ENCODE assay signal across 25 cellular contexts in the genomic region with DNA sequence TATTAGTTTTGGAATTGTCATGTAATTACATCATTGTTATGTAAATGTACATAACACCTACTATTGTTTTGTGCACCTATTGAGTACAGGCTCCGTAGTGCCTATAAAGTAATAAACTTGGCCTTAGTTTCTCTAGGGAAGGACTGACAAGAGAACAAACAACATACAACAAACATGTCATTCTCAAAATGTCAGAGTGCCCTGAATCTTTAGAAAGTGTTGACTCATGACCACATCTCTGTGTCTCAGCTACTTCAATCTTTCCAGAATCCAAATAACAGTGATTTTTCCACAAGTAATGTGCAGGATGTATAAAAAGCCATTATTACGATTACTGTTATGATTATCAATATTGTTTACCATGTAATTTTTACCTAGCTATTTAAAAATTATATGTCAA. TPM values are rescaled to one million over a fixed set of nuclear protein-coding genes. Genes with fewer than 3 reads are reported as not detected.
DNase-seq lines count a peak whose midpoint lies in the region; ATAC-seq, FAIRE-seq and TF ChIP-seq lines count a peak whose summit lies in the region.
"Had no signal": no experiment of that assay in that cellular context is flagged by ENCODE, and none has a peak within 500 bp of the region (broad histone marks: within the 10 kb centered on the region; RNA-seq: fewer than 3 reads in every experiment).

No MANE protein-coding gene starts in this region.

- no peaks in the 10 kb centered on the region for H3K27me3 Mint-ChIP-seq in stimulated activated naive CD8-positive, alpha-beta T cell treated with anti-CD3 and anti-CD28 coated beads, Interleukin-15, amount 100 ng/mL, for 72 hours
- H3K27me3 Mint-ChIP-seq: IgD-negative memory B cell had no signal

- no peak for TF ChIP-seq CTCF in smooth muscle cell (IDR thresholded peaks at IDR 0.05; ENCODE audit: borderline replicate concordance, insufficient read depth, poor library complexity, severe bottlenecking)

- peak; percentile 62 for FAIRE-seq in endometrium (lab: Jason Lieb, UNC)
- FAIRE-seq: D721Med, RCC 7860 had no signal

- no peaks in the 10 kb centered on the region for H3K79me2 ChIP-seq in smooth muscle cell (ENCODE audit: low read depth)

- H2AFZ ChIP-seq in smooth muscle cell (ENCODE audit: low read depth), result no peak overlapping the region

- 78% methylated on average over 2 of the region's 2 CpGs for WGBS in smooth muscle cell (ENCODE audit: low lambda C conversion rate)

- H3K4me1 Mint-ChIP-seq in stimulated activated naive CD8-positive, alpha-beta T cell treated with anti-CD3 and anti-CD28 coated beads, Interleukin-15, amount 100 ng/mL, for 72 hours, result no peaks in the 10 kb centered on the region
- H3K4me1 Mint-ChIP-seq: B cell, CD14-positive monocyte, IgD-negative memory B cell had no signal

- H3K27ac ChIP-seq in smooth muscle cell (ENCODE audit: low read depth), result peak overlapping the region; percentile 11
- H3K27ac ChIP-seq: A549 had no signal

- DNase-seq in M059J (ENCODE audit: low read depth), result peak; percentile 47
- DNase-seq in RPMI7951 (ENCODE audit: low read depth), result peak; percentile 33
- DNase-seq in smooth muscle cell (lab: John Stamatoyannopoulos, UW; ENCODE audit: unreplicated experiment), result no peak
- no peak for DNase-seq in DMS79 treated with DMSO at 0.1 percent for 48 hours (lab: John Stamatoyannopoulos, UW)
- DNase-seq in stimulated activated naive CD8-positive, alpha-beta T cell treated with anti-CD3 and anti-CD28 coated beads, Interleukin-15, amount 100 ng/mL, for 72 hours, result no peak
- DNase-seq: NCI-H1092; NCI-H1436; NCI-H2029; NCI-H2227 treated with DMSO at 0.1 percent for 48 hours; NCI-H510A; NCI-H774; NK-92 treated with Interleukin-12 subunit alpha and Interleukin-12 subunit beta, amount 100 ng/mL, for 24 hours; Right ventricle myocardium superior; SW 1271 had no signal

- H3K27me3 ChIP-seq in smooth muscle cell (ENCODE audit: low read depth), result no peaks in the 10 kb centered on the region
- H3K27me3 ChIP-seq: MG63 had no signal

- no peaks in the 10 kb centered on the region for H3F3A ChIP-seq in smooth muscle cell (ENCODE audit: low read depth)

- H3K27ac Mint-ChIP-seq in stimulated activated naive CD8-positive, alpha-beta T cell treated with anti-CD3 and anti-CD28 coated beads, Interleukin-15, amount 100 ng/mL, for 72 hours, result no peak overlapping the region
- H3K27ac Mint-ChIP-seq: B cell, CD14-positive monocyte, IgD-negative memory B cell had no signal

- H3K9me3 ChIP-seq in smooth muscle cell (replicated peaks; ENCODE audit: low read depth), result no peaks in the 10 kb centered on the region
- H3K9me3 ChIP-seq: A549, MG63 had no signal

- H3K4me2 ChIP-seq in smooth muscle cell, result peak overlapping the region; percentile 19
- H3K4me2 ChIP-seq: A549 had no signal

- H3K36me3 ChIP-seq in smooth muscle cell (ENCODE audit: low read depth), result no peaks in the 10 kb centered on the region
- H3K36me3 ChIP-seq: MG63 had no signal

- ATAC-seq in GM18909 (IDR thresholded peaks at IDR 0.05; ENCODE audit: poor library complexity, unreplicated experiment), result no peak
- no peak for ATAC-seq in stimulated activated naive CD8-positive, alpha-beta T cell treated with anti-CD3 and anti-CD28 coated beads, Interleukin-15, amount 100 ng/mL, for 72 hours
- ATAC-seq: A549 had no signal

- no peak overlapping the region for H3K4me3 ChIP-seq in smooth muscle cell
- H3K4me3 ChIP-seq: A549, MG63 had no signal

- H3K4me3 Mint-ChIP-seq in stimulated activated naive CD8-positive, alpha-beta T cell treated with anti-CD3 and anti-CD28 coated beads, Interleukin-15, amount 100 ng/mL, for 72 hours, result no peak overlapping the region
- H3K4me3 Mint-ChIP-seq: B cell, IgD-negative memory B cell had no signal

- no peak overlapping the region for H3K9ac ChIP-seq in smooth muscle cell (ENCODE audit: low read depth)

- no peaks in the 10 kb centered on the region for H3K4me1 ChIP-seq in smooth muscle cell (ENCODE audit: low read depth)
- H3K4me1 ChIP-seq: A549 had no signal

- H3K9me3 Mint-ChIP-seq in stimulated activated naive CD8-positive, alpha-beta T cell treated with anti-CD3 and anti-CD28 coated beads, Interleukin-15, amount 100 ng/mL, for 72 hours, result no peaks in the 10 kb centered on the region

- H4K20me1 ChIP-seq in smooth muscle cell (ENCODE audit: low read depth), result no peaks in the 10 kb centered on the region

RNA-seq across cellular contexts. Expression of gene LAMP5, which starts 17.2 kb away (rescaled TPM):
- total RNA-seq in M059J (2014; rRNA removed; shearing (Covaris generic)), result 0.12 and 0.54 TPM in 2 replicates
- total RNA-seq in RPMI7951 (2014; rRNA removed; shearing (Covaris generic)), result 0.10 and 0.12 TPM in 2 replicates
- total RNA-seq in smooth muscle cell, result 38.6 and 44.4 TPM in 2 replicates
- 27.7 and 40.5 TPM in 2 replicates for polyA plus RNA-seq in smooth muscle cell
- total RNA-seq: H4, Right ventricle myocardium superior, SK-MEL-5 had no signal

Comparison
In these comparisons a context has a peak if more than half of its experiments do, and no peak if none do; other contexts are left out.
1. DNase-seq: peak in M059J (single experiment) and RPMI7951 (single experiment); none in smooth muscle cell (single experiment), DMS79 treated with DMSO at 0.1 percent for 48 hours (single experiment) and stimulated activated naive CD8-positive, alpha-beta T cell treated with anti-CD3 and anti-CD28 coated beads, Interleukin-15, amount 100 ng/mL, for 72 hours (0 of 2).
2. RNA of gene LAMP5, which starts 17.2 kb away (total RNA-seq): 38.6 to 44.4 TPM in smooth muscle cell; 0.12 to 0.54 TPM in M059J and 0.10 to 0.12 TPM in RPMI7951; every median in the first group is over 10 times any median in the second.